In the genomic region with DNA sequence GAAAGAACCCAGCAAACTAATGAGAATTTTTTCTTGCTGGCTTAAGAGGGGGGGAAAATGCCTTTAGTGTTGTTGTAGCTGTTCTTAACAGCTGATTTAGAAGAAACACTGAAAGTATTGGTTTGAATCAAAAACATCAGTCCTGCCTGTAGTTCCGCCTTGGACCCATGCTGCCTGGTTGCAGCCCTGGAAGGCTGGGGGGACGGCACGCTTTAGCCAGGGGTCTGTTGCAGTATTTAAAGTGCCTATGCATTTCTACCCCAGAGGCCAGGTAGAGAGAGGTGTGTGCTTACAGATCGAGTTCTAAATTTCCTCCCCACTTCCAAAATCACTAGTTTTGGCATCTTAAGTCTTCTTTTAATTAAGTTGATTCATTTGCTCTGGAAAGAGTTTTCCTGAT, we compare ENCODE assay signal across 1 cellular context.
TF ChIP-seq lines count a peak whose summit lies in the region.

No MANE protein-coding gene starts in this region.

TF ChIP-seq in WTC11, 78 proteins besides CTCF, POLR2A, EP300 and RAD21 (continued from another document):
- TF ChIP-seq, protein P1, sequence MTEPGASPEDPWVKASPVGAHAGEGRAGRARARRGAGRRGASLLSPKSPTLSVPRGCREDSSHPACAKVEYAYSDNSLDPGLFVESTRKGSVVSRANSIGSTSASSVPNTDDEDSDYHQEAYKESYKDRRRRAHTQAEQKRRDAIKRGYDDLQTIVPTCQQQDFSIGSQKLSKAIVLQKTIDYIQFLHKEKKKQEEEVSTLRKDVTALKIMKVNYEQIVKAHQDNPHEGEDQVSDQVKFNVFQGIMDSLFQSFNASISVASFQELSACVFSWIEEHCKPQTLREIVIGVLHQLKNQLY (CRISPR knock-in tag; IDR thresholded peaks at IDR 0.05): no peak
- TF ChIP-seq, protein P2, sequence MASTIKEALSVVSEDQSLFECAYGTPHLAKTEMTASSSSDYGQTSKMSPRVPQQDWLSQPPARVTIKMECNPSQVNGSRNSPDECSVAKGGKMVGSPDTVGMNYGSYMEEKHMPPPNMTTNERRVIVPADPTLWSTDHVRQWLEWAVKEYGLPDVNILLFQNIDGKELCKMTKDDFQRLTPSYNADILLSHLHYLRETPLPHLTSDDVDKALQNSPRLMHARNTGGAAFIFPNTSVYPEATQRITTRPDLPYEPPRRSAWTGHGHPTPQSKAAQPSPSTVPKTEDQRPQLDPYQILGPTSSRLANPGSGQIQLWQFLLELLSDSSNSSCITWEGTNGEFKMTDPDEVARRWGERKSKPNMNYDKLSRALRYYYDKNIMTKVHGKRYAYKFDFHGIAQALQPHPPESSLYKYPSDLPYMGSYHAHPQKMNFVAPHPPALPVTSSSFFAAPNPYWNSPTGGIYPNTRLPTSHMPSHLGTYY (CRISPR knock-in tag; IDR thresholded peaks at IDR 0.05): no peak
